Comparison of ENCODE assay signal across 16 cellular contexts in the genomic region with DNA sequence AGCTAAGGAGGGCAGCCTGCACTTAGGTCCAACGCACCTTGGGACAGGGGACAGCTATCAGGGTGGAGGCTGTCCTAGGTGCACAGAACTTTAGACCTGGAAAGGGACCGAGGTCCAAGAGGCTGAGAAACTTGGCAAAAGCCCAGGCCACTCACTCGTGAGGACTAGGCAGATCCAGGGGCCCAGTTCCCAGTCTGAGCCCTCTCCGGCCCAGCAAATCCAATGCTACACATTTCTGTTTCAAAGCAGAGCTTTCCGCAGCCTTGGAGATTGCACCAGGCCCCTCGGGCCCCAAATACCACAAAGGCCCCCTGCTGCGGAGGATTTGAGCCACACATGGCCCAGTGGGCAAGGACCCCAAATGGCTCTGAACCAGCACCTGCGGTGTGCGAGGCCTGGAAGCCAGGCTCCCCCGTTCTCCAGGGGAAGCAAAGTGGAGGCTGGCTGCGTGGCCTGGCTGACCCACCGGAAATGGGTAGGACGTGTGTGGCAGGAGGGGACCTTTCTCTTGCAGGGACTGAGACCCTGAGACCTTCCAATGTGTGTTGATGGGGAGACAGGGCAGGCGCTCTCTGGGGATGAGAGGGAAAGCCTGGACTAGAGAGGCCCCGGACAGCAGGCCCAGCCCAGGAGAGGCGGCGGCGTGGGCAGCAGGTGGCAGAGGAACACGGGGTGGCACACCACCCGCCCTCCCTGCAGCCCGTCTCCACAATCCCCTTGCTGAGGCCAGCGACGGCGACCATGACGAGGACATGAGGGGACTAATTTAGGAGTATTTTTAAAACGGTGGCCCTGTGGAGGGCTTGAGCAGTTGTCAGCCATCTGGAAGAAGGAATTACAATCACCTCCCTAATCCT.
DNase-seq lines count a peak whose midpoint lies in the region; ATAC-seq and TF ChIP-seq lines count a peak whose summit lies in the region.
"Had no signal": no experiment of that assay in that cellular context is flagged by ENCODE, and none has a peak within 500 bp of the region (broad histone marks: within the 10 kb centered on the region; RNA-seq: fewer than 3 reads in every experiment).

No MANE protein-coding gene starts in this region.

- H3K4me1 ChIP-seq in gastroesophageal sphincter (peaks cover 0 to 100% (median 56%) of the 10 kb centered on the region in 3 donors), mucosa of descending colon (ENCODE audit: low read depth) (peaks cover 46% of the 10 kb centered on the region), transverse colon (peaks cover 83 to 100% (median 91%) of the 10 kb centered on the region in 4 donors), MM.1S (ENCODE audit: low read length) (no peaks in the 10 kb centered on the region)
- H3K4me1 ChIP-seq: HAP-1, SJSA1 had no signal

- no peak for ATAC-seq in gastroesophageal sphincter
- peak; percentile 52 for ATAC-seq in mucosa of descending colon
- no peak for ATAC-seq in HG03280 (IDR thresholded peaks at IDR 0.05; ENCODE audit: unreplicated experiment)

- in situ Hi-C loops in transverse colon (cut with MboI; ENCODE audit: low pct_ligation_motif_present in 1 of 4, low pct_unique_long_range_greater_than_20kb in 1 of 4, low sequenced_read_pairs in 3 of 4): loop anchor here in 1 of 4 donors (25.0 kb wide), 1 partner anchor 185 kb away; no protein-coding TSS in a partner anchor

- no peaks in the 10 kb centered on the region for H3K79me2 ChIP-seq in MM.1S (ENCODE audit: low read length)

- 50% methylated on average over 2 of the region's 26 CpGs; no CpG with 5 or more reads in 1 of the 2 donors for WGBS in gastroesophageal sphincter (ENCODE audit: low coverage in 1 of 2), 2 donors
- WGBS in transverse colon (ENCODE audit: low coverage in 1 of 2), 2 donors: 73 to 79% methylated on average over 8 to 20 of the region's 26 CpGs

- no peaks in the 10 kb centered on the region for H4K20me1 ChIP-seq in MM.1S (ENCODE audit: insufficient read depth, low read length)

- TF ChIP-seq EP300 in gastroesophageal sphincter (IDR thresholded peaks at IDR 0.05): no peak
- no peak for TF ChIP-seq EP300 in transverse colon (IDR thresholded peaks at IDR 0.05; ENCODE audit: low read depth)

- H2AFZ ChIP-seq in MM.1S (ENCODE audit: low read length): no peak overlapping the region

- H3K4me3 ChIP-seq in gastroesophageal sphincter (no peak overlapping the region), mucosa of descending colon (no peak overlapping the region), transverse colon (no peak overlapping the region), MM.1S (ENCODE audit: low read length) (no peak overlapping the region)
- H3K4me3 ChIP-seq: HAP-1, SJSA1, thoracic aorta had no signal

- no peaks in the 10 kb centered on the region for H3K9me2 ChIP-seq in MM.1S (replicated peaks; ENCODE audit: insufficient read depth, low read length)

- H3K4me2 ChIP-seq in MM.1S (ENCODE audit: low read depth, low read length): no peak overlapping the region

- TF ChIP-seq POLR2A in gastroesophageal sphincter (IDR thresholded peaks at IDR 0.05): no peak
- no peak for TF ChIP-seq POLR2A in transverse colon (IDR thresholded peaks at IDR 0.05)

- TF ChIP-seq CTCF in gastroesophageal sphincter (IDR thresholded peaks at IDR 0.05) (no peak), mucosa of descending colon (IDR thresholded peaks at IDR 0.05) (no peak), transverse colon (IDR thresholded peaks at IDR 0.05) (no peak), MM.1S (IDR thresholded peaks at IDR 0.05; ENCODE audit: low read length) (no peak)

- H3K36me3 ChIP-seq in gastroesophageal sphincter (no peaks in the 10 kb centered on the region), mucosa of descending colon (ENCODE audit: low read depth) (no peaks in the 10 kb centered on the region), transverse colon (no peaks in the 10 kb centered on the region), MM.1S (replicated peaks; ENCODE audit: insufficient read depth, low read length) (no peaks in the 10 kb centered on the region)
- H3K36me3 ChIP-seq: HAP-1, SJSA1, thoracic aorta had no signal

- intact Hi-C loops in mucosa of descending colon (cut with DNase I, micrococcal nuclease): no loop called here
- intact Hi-C loops in transverse colon (cut with DNase I; ENCODE audit: low total_unique reads): no loop called here

- H3K9me3 ChIP-seq in gastroesophageal sphincter (no peaks in the 10 kb centered on the region), mucosa of descending colon (no peaks in the 10 kb centered on the region), transverse colon (no peaks in the 10 kb centered on the region), MM.1S (replicated peaks; ENCODE audit: insufficient read depth, low read length) (no peaks in the 10 kb centered on the region)
- H3K9me3 ChIP-seq: HAP-1, SJSA1, thoracic aorta had no signal

- no peaks in the 10 kb centered on the region for H3F3A ChIP-seq in MM.1S (ENCODE audit: insufficient read depth, low read length)

- no peak overlapping the region for H3K9ac ChIP-seq in MM.1S (ENCODE audit: low read length)

- H3K27me3 ChIP-seq in gastroesophageal sphincter: no peaks in the 10 kb centered on the region
- no peaks in the 10 kb centered on the region for H3K27me3 ChIP-seq in transverse colon
- peaks cover 95% of the 10 kb centered on the region for H3K27me3 ChIP-seq in MM.1S (replicated peaks; ENCODE audit: insufficient read depth, low read length)

- peak overlapping the region in 3 of 4 donors; percentile 89 to 95 (median 90) for H3K27ac ChIP-seq in gastroesophageal sphincter
- peak overlapping the region; percentile 83 to 95 (median 94) for H3K27ac ChIP-seq in transverse colon
- H3K27ac ChIP-seq in MM.1S (ENCODE audit: low read length): no peak overlapping the region
- H3K27ac ChIP-seq: SJSA1 had no signal

- DNase-seq in DMS 273 (lab: John Stamatoyannopoulos, UW; ENCODE audit: unreplicated experiment) (peak; percentile 57), DMS 273 treated with DMSO at 0.1 percent for 48 hours (lab: John Stamatoyannopoulos, UW) (no peak), mucosa of descending colon (peak in 1 of 3 donors; percentile 75), transverse colon (peak; percentile 77), UCSD-AML1 (lab: John Stamatoyannopoulos, UW; ENCODE audit: unreplicated experiment) (no peak), MM.1S (no peak)
- DNase-seq: activated CD8-positive, alpha-beta memory T cell treated with anti-CD3 and anti-CD28 coated beads, Interleukin-2, amount 50 U/mL, for 48 hours; effector memory CD4-positive, alpha-beta T cell; head of caudate nucleus; NCI-H1105; NCI-H774 had no signal

Comparison
In these comparisons a context has a peak if more than half of its experiments do, and no peak if none do; other contexts are left out.
1. DNase-seq: peak in DMS 273 (single experiment) and transverse colon (single experiment); none in DMS 273 treated with DMSO at 0.1 percent for 48 hours (single experiment), UCSD-AML1 (single experiment) and MM.1S (single experiment).